10 cellular contexts compared by ENCODE assay signal in genomic region chr12:15701212-15701611, GRCh38.
DNase-seq lines count a peak whose midpoint lies in the region; TF ChIP-seq lines count a peak whose summit lies in the region.
"Had no signal": no experiment of that assay in that cellular context is flagged by ENCODE, and none has a peak within 500 bp of the region (broad histone marks: within the 10 kb centered on the region; RNA-seq: fewer than 3 reads in every experiment).

No MANE protein-coding gene starts in this region.

- H3K79me2 ChIP-seq in SK-N-SH (ENCODE audit: insufficient read depth) = peaks cover 57% of the 10 kb centered on the region

- no peaks in the 10 kb centered on the region for H4K20me1 ChIP-seq in SK-N-SH (ENCODE audit: insufficient read depth)

- H3K4me1 ChIP-seq in SK-N-SH (ENCODE audit: control insufficient read depth in 1 of 2, insufficient read depth in 2 of 2, low read depth in 1 of 2, low read length in 1 of 2) (peaks cover 0 to 23% of the 10 kb centered on the region in 2 experiments; a peak in 3 of 4 replicates), left ventricle myocardium inferior (peaks cover 74% of the 10 kb centered on the region), vagina (peaks cover 41% of the 10 kb centered on the region)

- POLR2A ChIA-PET in SK-N-SH (lab: Yijun Ruan, JAX) = no interaction called here

- TF ChIP-seq EP300 in SK-N-SH (IDR thresholded peaks at IDR 0.05; ENCODE audit: borderline replicate concordance in 1 of 2, low read depth in 1 of 2, low read length in 1 of 2) = no peak

- H3K9ac ChIP-seq in SK-N-SH = peak overlapping the region; percentile 49; the same call in 1 of the 2 replicates

- peak; percentile 12 for DNase-seq in stimulated activated CD4-positive, alpha-beta T cell treated with anti-CD3 and anti-CD28 coated beads, Interleukin-15, amount 100 ng/mL, for 24 hours
- DNase-seq in stimulated activated CD4-positive, alpha-beta T cell treated with anti-CD3 and anti-CD28 coated beads, Interleukin-4, amount 100 ng/mL, for 4 hours = no peak
- DNase-seq in SK-N-SH (no peak), left ventricle myocardium inferior (no peak), vagina (ENCODE audit: extremely low spot score in 2 of 2) (no peak), DMS153 (lab: John Stamatoyannopoulos, UW) (no peak), NCI-H1417 treated with DMSO at 0.1 percent for 48 hours (lab: John Stamatoyannopoulos, UW) (no peak), NOMO-1 (lab: John Stamatoyannopoulos, UW; ENCODE audit: unreplicated experiment in 2 of 2) (no peak)
- DNase-seq: CD8-positive, alpha-beta T cell had no signal

- H3F3A ChIP-seq in SK-N-SH (replicated peaks; ENCODE audit: insufficient read depth) = peaks cover 33% of the 10 kb centered on the region

- H3K27me3 ChIP-seq in SK-N-SH (ENCODE audit: insufficient read depth) (no peaks in the 10 kb centered on the region), left ventricle myocardium inferior (ENCODE audit: low read depth) (no peaks in the 10 kb centered on the region), vagina (no peaks in the 10 kb centered on the region)

- no peak overlapping the region; the same call in 1 of the 2 replicates for H2AFZ ChIP-seq in SK-N-SH (ENCODE audit: low read depth)

- 10% methylated on average over 1 of the region's 1 CpG for WGBS in SK-N-SH (ENCODE audit: low lambda C conversion rate)

- H3K4me3 ChIP-seq in SK-N-SH (ENCODE audit: low read depth in 2 of 2, low read length in 1 of 2) (no peak overlapping the region), left ventricle myocardium inferior (peak overlapping the region; percentile 4), vagina (no peak overlapping the region)

- TF ChIP-seq POLR2A in vagina (IDR thresholded peaks at IDR 0.05) = no peak

- CTCF ChIA-PET in SK-N-SH (lab: Yijun Ruan, JAX) = no interaction called here

- no peaks in the 10 kb centered on the region for H3K9me2 ChIP-seq in SK-N-SH

- intact Hi-C loops in left ventricle myocardium inferior (cut with micrococcal nuclease) (no loop called here), vagina (cut with DNase I) (no loop called here)

- peak overlapping the region; percentile 61; the same call in 1 of the 2 replicates for H3K4me2 ChIP-seq in SK-N-SH

- no peak for TF ChIP-seq CTCF in SK-N-SH (IDR thresholded peaks at IDR 0.05)
- TF ChIP-seq CTCF in left ventricle myocardium inferior (IDR thresholded peaks at IDR 0.05; ENCODE audit: borderline replicate concordance) = no peak
- no peak for TF ChIP-seq CTCF in vagina (IDR thresholded peaks at IDR 0.05)

- TF ChIP-seq RAD21 in SK-N-SH (IDR thresholded peaks at IDR 0.05; ENCODE audit: low read length) = no peak

- peaks cover 0 to 3% of the 10 kb centered on the region in 2 experiments for H3K36me3 ChIP-seq in SK-N-SH (replicated peaks in 1 of 2; ENCODE audit: control insufficient read depth in 1 of 2, insufficient read depth in 2 of 2, low read length in 1 of 2)
- H3K36me3 ChIP-seq in left ventricle myocardium inferior = no peaks in the 10 kb centered on the region
- no peaks in the 10 kb centered on the region for H3K36me3 ChIP-seq in vagina

- H3K9me3 ChIP-seq in SK-N-SH (no peaks in the 10 kb centered on the region), left ventricle myocardium inferior (replicated peaks) (no peaks in the 10 kb centered on the region), vagina (no peaks in the 10 kb centered on the region)

- H3K27ac ChIP-seq in SK-N-SH (ENCODE audit: low read depth in 2 of 2, low read length in 1 of 2) (peak overlapping the region; percentile 55 to 92; a peak in 3 of 4 replicates), left ventricle myocardium inferior (replicated peaks) (peak overlapping the region; percentile 81), vagina (peak overlapping the region; percentile 64)
- H3K27ac ChIP-seq: HL-60 had no signal

TF ChIP-seq in SK-N-SH, 30 proteins besides CTCF, POLR2A, EP300 and RAD21:
- TF ChIP-seq JUND (IDR thresholded peaks at IDR 0.05) (0 out of 2 replicates have a peak, but pooled peaks have one; percentile 8), CHD2 (IDR thresholded peaks at IDR 0.05; ENCODE audit: low read length, partially characterized antibody) (no peak), FOSL2 (IDR thresholded peaks at IDR 0.05; ENCODE audit: borderline replicate concordance, low read depth) (peak; percentile 30; the same call in 1 of the 2 replicates), TEAD4 (IDR thresholded peaks at IDR 0.05; ENCODE audit: borderline replicate concordance, insufficient read depth) (no peak), TAF1 (IDR thresholded peaks at IDR 0.05; ENCODE audit: borderline replicate concordance, low read depth, low read length) (no peak), RFX5 (IDR thresholded peaks at IDR 0.05; ENCODE audit: low read length) (no peak), NFIC (IDR thresholded peaks at IDR 0.05; ENCODE audit: borderline replicate concordance) (no peak), GABPA (IDR thresholded peaks at IDR 0.05; ENCODE audit: low read depth) (no peak)
TF ChIP-seq in SK-N-SH: peak in this region for 2.
